In genomic region chr11:61542024-61542461, GRCh38 we compare ENCODE assay signal across 16 cellular contexts.
DNase-seq lines count a peak whose midpoint lies in the region; ATAC-seq and TF ChIP-seq lines count a peak whose summit lies in the region.
"Had no signal": no experiment of that assay in that cellular context is flagged by ENCODE, and none has a peak within 500 bp of the region (broad histone marks: within the 10 kb centered on the region; RNA-seq: fewer than 3 reads in every experiment).

No MANE protein-coding gene starts in this region.

- H3K9me3 Mint-ChIP-seq in nephron progenitor cell, result no peaks in the 10 kb centered on the region
- H3K9me3 Mint-ChIP-seq: activated naive CD8-positive, alpha-beta T cell treated with anti-CD3 and anti-CD28 coated beads for 36 hours; activated T-cell treated with anti-CD3 and anti-CD28 coated beads, Interleukin-2, amount 50 U/mL, for 4 hours; CD4-positive, alpha-beta memory T cell; IgD-negative memory B cell; natural killer cell had no signal

- DNase-seq in DMS 273 (lab: John Stamatoyannopoulos, UW; ENCODE audit: unreplicated experiment) (peak; percentile 69), DMS 273 treated with DMSO at 0.1 percent for 48 hours (lab: John Stamatoyannopoulos, UW) (no peak), NCI-H1105 (lab: John Stamatoyannopoulos, UW) (peak; percentile 28), nephron progenitor cell (no peak)
- DNase-seq: activated naive CD8-positive, alpha-beta T cell treated with anti-CD3 and anti-CD28 coated beads for 36 hours; activated T-cell treated with anti-CD3 and anti-CD28 coated beads, Interleukin-2, amount 50 U/mL, for 4 hours; CD4-positive, alpha-beta memory T cell; foreskin keratinocyte; natural killer cell; NK-92 treated with Interleukin-12 subunit alpha and Interleukin-12 subunit beta, amount 100 ng/mL, for 24 hours had no signal

- peaks cover 95% of the 10 kb centered on the region for H3K4me1 Mint-ChIP-seq in nephron progenitor cell
- H3K4me1 Mint-ChIP-seq: activated naive CD8-positive, alpha-beta T cell treated with anti-CD3 and anti-CD28 coated beads for 36 hours; CD4-positive, alpha-beta memory T cell had no signal

- H3K27ac Mint-ChIP-seq in nephron progenitor cell, result peak overlapping the region; percentile 91
- H3K27ac Mint-ChIP-seq: activated naive CD8-positive, alpha-beta T cell treated with anti-CD3 and anti-CD28 coated beads for 36 hours; IgD-negative memory B cell; natural killer cell had no signal

- ATAC-seq in HG02884 (IDR thresholded peaks at IDR 0.05; ENCODE audit: unreplicated experiment), result no peak
- ATAC-seq in HG03469 (IDR thresholded peaks at IDR 0.05; ENCODE audit: unreplicated experiment), result no peak
- ATAC-seq in GM21423 (IDR thresholded peaks at IDR 0.05; ENCODE audit: unreplicated experiment), result no peak
- ATAC-seq: activated T-cell treated with anti-CD3 and anti-CD28 coated beads, Interleukin-2, amount 50 U/mL, for 4 hours; foreskin keratinocyte; natural killer cell had no signal

- peaks cover 13% of the 10 kb centered on the region for H3K27me3 Mint-ChIP-seq in nephron progenitor cell (ENCODE audit: low read depth, poor library complexity)

- H3K36me3 Mint-ChIP-seq in nephron progenitor cell (ENCODE audit: low read depth), result no peaks in the 10 kb centered on the region
- H3K36me3 Mint-ChIP-seq: natural killer cell had no signal

- TF ChIP-seq CTCF in VCaP (conservative IDR thresholded peaks at IDR 0.05) (no peak), nephron progenitor cell (IDR thresholded peaks at IDR 0.05) (no peak)

- H3K27ac ChIP-seq in VCaP, result peak overlapping the region; percentile 26; the same call in 1 of the 2 replicates
- H3K27ac ChIP-seq: 22Rv1, foreskin keratinocyte had no signal

- peak overlapping the region; percentile 13 for H3K4me3 Mint-ChIP-seq in nephron progenitor cell
- H3K4me3 Mint-ChIP-seq: activated naive CD8-positive, alpha-beta T cell treated with anti-CD3 and anti-CD28 coated beads for 36 hours; activated T-cell treated with anti-CD3 and anti-CD28 coated beads, Interleukin-2, amount 50 U/mL, for 4 hours; CD4-positive, alpha-beta memory T cell; natural killer cell had no signal

Comparison
In these comparisons a context has a peak if more than half of its experiments do, and no peak if none do; other contexts are left out.
1. DNase-seq: peak in DMS 273 (single experiment) and NCI-H1105 (single experiment); none in DMS 273 treated with DMSO at 0.1 percent for 48 hours (single experiment) and nephron progenitor cell (single experiment).